Comparison of ENCODE assay signal across 8 cellular contexts in the genomic region with DNA sequence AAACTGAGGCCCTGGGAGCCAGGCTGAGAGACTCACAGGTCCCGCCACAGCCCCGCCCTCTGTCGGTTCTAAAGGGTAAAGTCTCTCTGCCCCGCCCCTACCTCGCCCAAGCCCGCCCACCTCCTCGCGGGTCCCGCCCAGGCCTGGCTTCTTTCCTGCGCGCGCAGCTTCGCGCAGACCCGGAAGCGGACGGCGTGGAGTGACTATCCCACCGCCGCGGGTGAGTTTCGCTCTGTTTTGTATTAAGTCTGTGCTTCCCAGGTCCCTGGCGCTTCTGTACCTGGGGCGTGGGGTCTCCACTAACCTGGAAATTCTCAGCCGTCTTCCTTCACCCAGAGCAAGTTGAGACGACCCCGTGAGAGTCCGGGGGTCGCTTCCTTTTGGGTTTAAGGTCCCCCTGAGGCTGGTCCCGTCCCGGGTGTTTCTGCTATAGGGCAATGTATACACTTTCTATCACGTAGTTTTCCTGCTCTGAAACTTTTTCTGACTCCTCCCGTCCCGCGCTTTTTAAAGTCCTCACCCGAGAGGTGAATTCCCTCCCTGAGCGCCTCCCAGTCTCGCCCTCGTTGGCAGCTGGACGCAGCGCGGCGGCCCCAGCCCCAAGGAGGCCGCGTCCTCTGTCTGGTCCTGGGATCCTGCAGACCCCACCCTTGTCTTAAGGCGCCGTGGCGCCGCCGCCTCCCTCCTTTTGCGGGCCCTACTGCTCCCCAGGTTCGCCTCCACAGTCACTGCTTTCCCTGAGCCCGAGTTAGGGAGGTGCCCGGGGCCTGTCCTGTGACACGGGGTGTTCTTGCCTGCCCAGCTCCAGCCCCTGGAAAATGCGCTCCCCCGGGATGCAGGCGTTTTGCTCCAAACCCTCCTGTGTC. TPM values are rescaled to one million over a fixed set of nuclear protein-coding genes. Genes with fewer than 3 reads are reported as not detected.
DNase-seq lines count a peak whose midpoint lies in the region; ATAC-seq and TF ChIP-seq lines count a peak whose summit lies in the region.

A gene (plus strand): TSS at position 176 of the 866 bp plus-strand sequence. CDS start 2,867 bp downstream, outside the sequence.

- peak within 1 kb of the TSS; percentile 31 for H2AK9ac ChIP-seq in IMR-90 (replicated peaks; ENCODE audit: low read depth, low read length, poor library complexity)

- peaks cover 14% of the 10 kb centered on the region for H3K36me3 ChIP-seq in IMR-90 (ENCODE audit: control insufficient read depth, insufficient read depth, low read length)
- peaks cover 20% of the 10 kb centered on the region for H3K36me3 ChIP-seq in OCI-LY3 (replicated peaks; ENCODE audit: low read depth, low read length)
- H3K36me3 ChIP-seq in mucosa of rectum (ENCODE audit: control insufficient read depth in 2 of 2, insufficient read depth in 2 of 2, low read length in 2 of 2): peaks cover 5 to 13% of the 10 kb centered on the region in 2 donors

- no peak within 1 kb of the TSS for H2BK15ac ChIP-seq in IMR-90 (ENCODE audit: low read depth, low read length)

- no peaks in the 10 kb centered on the region for H3K27me3 ChIP-seq in IMR-90 (ENCODE audit: control insufficient read depth, insufficient read depth, low read length)
- no peaks in the 10 kb centered on the region for H3K27me3 ChIP-seq in OCI-LY3 (ENCODE audit: low read depth, low read length)
- no peaks in the 10 kb centered on the region for H3K27me3 ChIP-seq in mucosa of rectum (ENCODE audit: control insufficient read depth in 2 of 2, insufficient read depth in 2 of 2, low read length in 2 of 2)

- no peak within 1 kb of the TSS for H3K18ac ChIP-seq in IMR-90 (ENCODE audit: low read depth, low read length)

- peak within 1 kb of the TSS; percentile 40; the same call in 1 of the 2 replicates for H3K4ac ChIP-seq in IMR-90 (ENCODE audit: low read depth, low read length)

- H4K8ac ChIP-seq in IMR-90 (ENCODE audit: low read depth in 2 of 2, low read length in 2 of 2): peak within 1 kb of the TSS; percentile 72 to 89; a peak in 3 of 4 replicates

- 0% methylated on average over 12 of the region's 58 CpGs; no CpG with 5 or more reads in 1 of the 2 experiments for WGBS in IMR-90 (ENCODE audit: extremely low coverage in 2 of 2, insufficient read length in 1 of 2), 2 experiments

- H2BK120ac ChIP-seq in IMR-90 (ENCODE audit: low read depth, low read length): no peak within 1 kb of the TSS

- H3K4me2 ChIP-seq in IMR-90 (ENCODE audit: low read depth, low read length) (peak within 1 kb of the TSS; percentile 73), OCI-LY3 (ENCODE audit: low read length) (peak within 1 kb of the TSS; percentile 81)

- CTCF ChIA-PET in IMR-90 (lab: Yijun Ruan, JAX): interaction anchor here (1.4 kb wide), 1 partner anchor 15 kb away, joined by 4 read pairs; no protein-coding TSS in a partner anchor

- H4K91ac ChIP-seq in IMR-90 (ENCODE audit: insufficient read depth, low read depth, low read length): no peak within 1 kb of the TSS

- peaks cover 18% of the 10 kb centered on the region for H3K79me2 ChIP-seq in OCI-LY3 (ENCODE audit: low read length)

- DNase-seq in DMS 273 (lab: John Stamatoyannopoulos, UW; ENCODE audit: unreplicated experiment) (peak; percentile 96), IMR-90 (peak; percentile 85), activated T-cell treated with anti-CD3 and anti-CD28 coated beads for 4 hours (peak; percentile 98), erythroblast (lab: John Stamatoyannopoulos, UW) (peak; percentile 93 to 96)
- DNase-seq in stimulated activated CD8-positive, alpha-beta memory T cell treated with anti-CD3 and anti-CD28 coated beads, Interleukin-4, amount 100 ng/mL, for 4 hours (ENCODE audit: low read depth in 2 of 2, low spot score in 1 of 2): peak; percentile 91 to 98

- dilution Hi-C loops in IMR-90 (cut with HindIII; ENCODE audit: low sequenced_read_pairs, unreplicated experiment): no loop called here

- POLR2A ChIA-PET in IMR-90 (lab: Charles Lee; ENCODE audit: unreplicated experiment): interaction anchor here (0.6 kb wide), 1 partner anchor 28 kb away, joined by 4 read pairs; no protein-coding TSS in a partner anchor

- intact Hi-C loops in IMR-90 (cut with micrococcal nuclease): loop anchor here (10.0 kb wide), 1 partner anchor 200 kb away; a partner anchor contains a TSS

- no peak within 1 kb of the TSS for H2BK20ac ChIP-seq in IMR-90 (ENCODE audit: low read depth, low read length)

- H3K56ac ChIP-seq in IMR-90 (ENCODE audit: extremely low read depth, insufficient read depth, low read length): peak within 1 kb of the TSS; percentile 47

- H3K4me3 ChIP-seq in IMR-90 (ENCODE audit: insufficient read depth, low read depth, low read length) (peak within 1 kb of the TSS; percentile 68), OCI-LY3 (ENCODE audit: low read length) (peak within 1 kb of the TSS; percentile 86), mucosa of rectum (ENCODE audit: low read length in 2 of 2) (peak within 1 kb of the TSS; percentile 88 to 89)

- H2BK5ac ChIP-seq in IMR-90 (ENCODE audit: low read depth, low read length, poor library complexity, severe bottlenecking): peak within 1 kb of the TSS; percentile 23

- peak; percentile 90 for ATAC-seq in GM21447 (IDR thresholded peaks at IDR 0.05; ENCODE audit: unreplicated experiment)
- ATAC-seq in IMR-90 (ENCODE audit: low read depth): peak; percentile 99

- no peak within 1 kb of the TSS; the same call in 1 of the 2 replicates for H4K5ac ChIP-seq in IMR-90 (ENCODE audit: low read depth, low read length)

- peaks cover 2 to 3% of the 10 kb centered on the region in 2 experiments; a peak in 2 of 4 replicates for H3K79me1 ChIP-seq in IMR-90 (ENCODE audit: low read depth in 1 of 2, low read length in 2 of 2)

- peak; percentile 48 for TF ChIP-seq CTCF in IMR-90 (conservative IDR thresholded peaks at IDR 0.05; ENCODE audit: low read depth, low read length)
- TF ChIP-seq CTCF in OCI-LY3 (IDR thresholded peaks at IDR 0.05; ENCODE audit: low read depth, low read length): peak; percentile 44

- peak within 1 kb of the TSS; percentile 72 for H3K9ac ChIP-seq in IMR-90 (ENCODE audit: low read depth, low read length)
- peak within 1 kb of the TSS; percentile 73 for H3K9ac ChIP-seq in OCI-LY3 (ENCODE audit: low read length)
- peak within 1 kb of the TSS; percentile 84 to 91 for H3K9ac ChIP-seq in mucosa of rectum (ENCODE audit: low read depth in 1 of 2, low read length in 2 of 2)

- peak within 1 kb of the TSS; percentile 70; the same call in 1 of the 2 replicates for H3K23ac ChIP-seq in IMR-90 (ENCODE audit: low read depth, low read length)

- peak; percentile 15; the same call in 1 of the 2 replicates for TF ChIP-seq RAD21 in IMR-90 (IDR thresholded peaks at IDR 0.05; ENCODE audit: low read length)

- H2AK5ac ChIP-seq in IMR-90 (ENCODE audit: low read depth, low read length): no peak within 1 kb of the TSS

- H3K9me1 ChIP-seq in IMR-90 (ENCODE audit: insufficient read depth, low read length): no peaks in the 10 kb centered on the region

- H3K27ac ChIP-seq in IMR-90 (ENCODE audit: insufficient read depth, low read length): peak within 1 kb of the TSS; percentile 70
- peak within 1 kb of the TSS; percentile 27 for H3K27ac ChIP-seq in OCI-LY3 (ENCODE audit: low read length)
- H3K27ac ChIP-seq in mucosa of rectum (ENCODE audit: low read depth in 2 of 2, low read length in 2 of 2): peak within 1 kb of the TSS; percentile 83 to 88

- peak; percentile 56; the same call in 1 of the 2 replicates for TF ChIP-seq POLR2A in IMR-90 (IDR thresholded peaks at IDR 0.05; ENCODE audit: low read depth, low read length)
- peak; percentile 71 for TF ChIP-seq POLR2A in erythroblast (IDR thresholded peaks at IDR 0.05; ENCODE audit: low read length)

- in situ Hi-C loops in IMR-90 (cut with MboI; ENCODE audit: low sequenced_read_pairs): no loop called here

- H4K20me1 ChIP-seq in IMR-90 (ENCODE audit: insufficient read depth, low read length) (no peaks in the 10 kb centered on the region), OCI-LY3 (ENCODE audit: insufficient read depth, low read length) (no peaks in the 10 kb centered on the region)

- no TSS peak for BruUV-seq in IMR-90 (replicated peaks; lab: Mats Ljungman, UMichigan)

- H3K14ac ChIP-seq in IMR-90 (replicated peaks; ENCODE audit: low read depth, low read length): no peak within 1 kb of the TSS; the same call in 1 of the 2 replicates

- H2AFZ ChIP-seq in IMR-90 (replicated peaks; ENCODE audit: low read length, poor library complexity) (peak within 1 kb of the TSS; percentile 92), OCI-LY3 (ENCODE audit: low read depth, low read length) (peak within 1 kb of the TSS; percentile 83)

- peaks cover 2% of the 10 kb centered on the region; the same call in 1 of the 2 replicates for H3K9me3 ChIP-seq in IMR-90 (ENCODE audit: control insufficient read depth, insufficient read depth, low read length)
- H3K9me3 ChIP-seq in OCI-LY3 (ENCODE audit: insufficient read depth, low read length): 0 out of 2 replicates have a peak, but pooled peaks cover 5% of the 10 kb centered on the region
- H3K9me3 ChIP-seq in mucosa of rectum (ENCODE audit: control insufficient read depth in 2 of 2, low read length in 2 of 2): no peaks in the 10 kb centered on the region

- H3K4me1 ChIP-seq in IMR-90 (ENCODE audit: control insufficient read depth, insufficient read depth, low read length) (no peaks in the 10 kb centered on the region; the same call in 1 of the 2 replicates), OCI-LY3 (ENCODE audit: low read length) (no peaks in the 10 kb centered on the region), mucosa of rectum (ENCODE audit: control insufficient read depth in 2 of 2, insufficient read depth in 2 of 2, low read length in 2 of 2) (peaks cover 7 to 8% of the 10 kb centered on the region in 2 donors)

TF ChIP-seq in IMR-90, 13 proteins besides CTCF, POLR2A, EP300 and RAD21:
- TF ChIP-seq NFE2L2 (IDR thresholded peaks at IDR 0.05; ENCODE audit: low read depth, low read length) (no peak), BHLHE40 (IDR thresholded peaks at IDR 0.05; ENCODE audit: low read depth, low read length) (no peak), MXI1 (IDR thresholded peaks at IDR 0.05; ENCODE audit: borderline replicate concordance, low read depth, low read length) (peak; percentile 59; the same call in 1 of the 2 replicates)
- TF ChIP-seq, protein P1, sequence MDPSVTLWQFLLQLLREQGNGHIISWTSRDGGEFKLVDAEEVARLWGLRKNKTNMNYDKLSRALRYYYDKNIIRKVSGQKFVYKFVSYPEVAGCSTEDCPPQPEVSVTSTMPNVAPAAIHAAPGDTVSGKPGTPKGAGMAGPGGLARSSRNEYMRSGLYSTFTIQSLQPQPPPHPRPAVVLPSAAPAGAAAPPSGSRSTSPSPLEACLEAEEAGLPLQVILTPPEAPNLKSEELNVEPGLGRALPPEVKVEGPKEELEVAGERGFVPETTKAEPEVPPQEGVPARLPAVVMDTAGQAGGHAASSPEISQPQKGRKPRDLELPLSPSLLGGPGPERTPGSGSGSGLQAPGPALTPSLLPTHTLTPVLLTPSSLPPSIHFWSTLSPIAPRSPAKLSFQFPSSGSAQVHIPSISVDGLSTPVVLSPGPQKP (IDR thresholded peaks at IDR 0.05; ENCODE audit: borderline replicate concordance, low read depth, low read length): no peak

RNA-seq across cellular contexts. Expression of the gene that starts here (rescaled TPM):
- 18.1 and 19.2 TPM in 2 replicates for total RNA-seq in IMR-90 (2012; rRNA removed)
- 1.5 and 2.3 TPM in 2 replicates for polyA plus RNA-seq in IMR-90 (2012; rRNA removed)
- polyA plus RNA-seq in IMR-90 (2012; cell fraction: cytosol; rRNA removed): 0.47 and 0.76 TPM in 2 replicates
- 4.7 and 5.9 TPM in 2 replicates for polyA plus RNA-seq in IMR-90 (2012; cell fraction: nucleus; rRNA removed; ENCODE audit: low replicate concordance)

Comparison
In these comparisons a context has a peak if more than half of its experiments do, and no peak if none do; other contexts are left out.
1. Peak in every context shown above with its lines: DNase-seq, ATAC-seq, H3K4me3 ChIP-seq and H3K27ac ChIP-seq.
2. H3K27ac ChIP-seq: peak in every context shown above with its lines; median percentile 86 in mucosa of rectum; 70 in IMR-90; 27 in OCI-LY3.